In genomic region chr15:78995921-78996780, GRCh38 we compare ENCODE assay signal across 25 cellular contexts. TPM values are rescaled to one million over a fixed set of nuclear protein-coding genes. Genes with fewer than 3 reads are reported as not detected.
DNase-seq lines count a peak whose midpoint lies in the region; ATAC-seq and TF ChIP-seq lines count a peak whose summit lies in the region.
"Had no signal": no experiment of that assay in that cellular context is flagged by ENCODE, and none has a peak within 500 bp of the region (broad histone marks: within the 10 kb centered on the region; RNA-seq: fewer than 3 reads in every experiment).

No MANE protein-coding gene starts in this region.

- peaks cover 7% of the 10 kb centered on the region for H3K36me3 Mint-ChIP-seq in stimulated activated effector memory CD8-positive, alpha-beta T cell treated with anti-CD3 and anti-CD28 coated beads, Interleukin-12 subunit alpha, Interleukin-12 subunit beta, amount 100 ng/mL, for 72 hours

- H3K27ac Mint-ChIP-seq in stimulated activated effector memory CD8-positive, alpha-beta T cell treated with anti-CD3 and anti-CD28 coated beads, Interleukin-12 subunit alpha, Interleukin-12 subunit beta, amount 100 ng/mL, for 72 hours, result peak overlapping the region; percentile 85
- H3K27ac Mint-ChIP-seq: activated CD4-positive, alpha-beta T cell treated with anti-CD3 and anti-CD28 coated beads for 36 hours had no signal

- H3K27me3 ChIP-seq in H7 (ENCODE audit: control insufficient read depth, insufficient read depth, low read length) (no peaks in the 10 kb centered on the region), RWPE2 (ENCODE audit: insufficient read depth, poor library complexity, severe bottlenecking) (no peaks in the 10 kb centered on the region)
- H3K27me3 ChIP-seq: pancreas, sigmoid colon, tibial artery had no signal

- H3K36me3 ChIP-seq in H7 (replicated peaks; ENCODE audit: control insufficient read depth, insufficient read depth, low read length) (no peaks in the 10 kb centered on the region), RWPE2 (ENCODE audit: low read depth) (no peaks in the 10 kb centered on the region)
- H3K36me3 ChIP-seq: pancreas, sigmoid colon, tibial artery had no signal

- no peaks in the 10 kb centered on the region for H3K9me3 ChIP-seq in RWPE2 (ENCODE audit: severe bottlenecking)
- H3K9me3 ChIP-seq: pancreas, sigmoid colon, tibial artery had no signal

- no peak for TF ChIP-seq CTCF in RWPE2 (IDR thresholded peaks at IDR 0.05; ENCODE audit: poor library complexity, severe bottlenecking)

- peak; percentile 61 for DNase-seq in H7
- DNase-seq in RWPE2 (ENCODE audit: low spot score), result no peak
- DNase-seq in islet precursor cell, result peak; percentile 75
- DNase-seq in stimulated activated effector memory CD8-positive, alpha-beta T cell treated with anti-CD3 and anti-CD28 coated beads, Interleukin-12 subunit alpha, Interleukin-12 subunit beta, amount 100 ng/mL, for 72 hours (ENCODE audit: low spot score in 2 of 2), result no peak
- DNase-seq in ACHN, result no peak
- DNase-seq in kidney glomerular epithelial cell (lab: John Stamatoyannopoulos, UW), result no peak
- DNase-seq: activated CD4-positive, alpha-beta T cell treated with anti-CD3 and anti-CD28 coated beads for 36 hours; activated CD8-positive, alpha-beta memory T cell treated with anti-CD3 and anti-CD28 coated beads, Interleukin-2, amount 50 U/mL, for 4 hours; activated naive CD4-positive, alpha-beta T cell; amygdala; central memory CD4-positive, alpha-beta T cell; DMS153; effector memory CD4-positive, alpha-beta T cell; HCEC 1CT; left ventricle myocardium superior; MM.1S; NCI-H1694; NCI-H82; pancreas; sigmoid colon; stimulated activated naive CD4-positive, alpha-beta T cell; T1000; tibial artery had no signal

- ATAC-seq in RWPE2 (ENCODE audit: low read depth) (no peak), GM18870 (IDR thresholded peaks at IDR 0.05; ENCODE audit: unreplicated experiment) (no peak)
- no peak for ATAC-seq in stimulated activated effector memory CD8-positive, alpha-beta T cell treated with anti-CD3 and anti-CD28 coated beads, Interleukin-12 subunit alpha, Interleukin-12 subunit beta, amount 100 ng/mL, for 72 hours
- ATAC-seq: activated CD4-positive, alpha-beta T cell treated with anti-CD3 and anti-CD28 coated beads for 36 hours; left ventricle myocardium superior had no signal

- H3K27ac ChIP-seq in RWPE2 (ENCODE audit: poor library complexity, severe bottlenecking), result peak overlapping the region; percentile 47
- H3K27ac ChIP-seq: pancreas, sigmoid colon, SK-N-MC, tibial artery had no signal

- H3K4me1 ChIP-seq in RWPE2 (ENCODE audit: insufficient read depth, poor library complexity, severe bottlenecking), result peaks cover 8% of the 10 kb centered on the region
- H3K4me1 ChIP-seq: pancreas, tibial artery had no signal

- no peaks in the 10 kb centered on the region for H3K9me3 Mint-ChIP-seq in stimulated activated effector memory CD8-positive, alpha-beta T cell treated with anti-CD3 and anti-CD28 coated beads, Interleukin-12 subunit alpha, Interleukin-12 subunit beta, amount 100 ng/mL, for 72 hours

- H3K4me3 ChIP-seq in H7 (ENCODE audit: insufficient read depth, low read depth, low read length) (no peak overlapping the region), RWPE2 (ENCODE audit: severe bottlenecking) (no peak overlapping the region)
- H3K4me3 ChIP-seq: pancreas, sigmoid colon, SK-N-MC, tibial artery had no signal

- H3K4me3 Mint-ChIP-seq in stimulated activated effector memory CD8-positive, alpha-beta T cell treated with anti-CD3 and anti-CD28 coated beads, Interleukin-12 subunit alpha, Interleukin-12 subunit beta, amount 100 ng/mL, for 72 hours, result no peak overlapping the region
- H3K4me3 Mint-ChIP-seq: activated CD4-positive, alpha-beta T cell treated with anti-CD3 and anti-CD28 coated beads for 36 hours had no signal

- in situ Hi-C loops in ACHN (cut with HindIII; ENCODE audit: low pct_ligation_motif_present, low pct_unique_long_range_greater_than_20kb, low sequenced_read_pairs), result no loop called here

- peaks cover 7% of the 10 kb centered on the region for H3K4me1 Mint-ChIP-seq in stimulated activated effector memory CD8-positive, alpha-beta T cell treated with anti-CD3 and anti-CD28 coated beads, Interleukin-12 subunit alpha, Interleukin-12 subunit beta, amount 100 ng/mL, for 72 hours
- H3K4me1 Mint-ChIP-seq: activated CD4-positive, alpha-beta T cell treated with anti-CD3 and anti-CD28 coated beads for 36 hours had no signal

RNA-seq across cellular contexts. Expression of gene CTSH, which starts 51.3 kb away (rescaled TPM):
- total RNA-seq in H7 (2014; rRNA removed; shearing (Covaris generic)), result 16.9 and 17.1 TPM in 2 replicates

Comparison
In these comparisons a context has a peak if more than half of its experiments do, and no peak if none do; other contexts are left out.
1. DNase-seq: peak in H7 (single experiment) and islet precursor cell (single experiment); none in RWPE2 (single experiment), stimulated activated effector memory CD8-positive, alpha-beta T cell treated with anti-CD3 and anti-CD28 coated beads, Interleukin-12 subunit alpha, Interleukin-12 subunit beta, amount 100 ng/mL, for 72 hours (0 of 2), ACHN (single experiment) and kidney glomerular epithelial cell (single experiment).